In the genomic region with DNA sequence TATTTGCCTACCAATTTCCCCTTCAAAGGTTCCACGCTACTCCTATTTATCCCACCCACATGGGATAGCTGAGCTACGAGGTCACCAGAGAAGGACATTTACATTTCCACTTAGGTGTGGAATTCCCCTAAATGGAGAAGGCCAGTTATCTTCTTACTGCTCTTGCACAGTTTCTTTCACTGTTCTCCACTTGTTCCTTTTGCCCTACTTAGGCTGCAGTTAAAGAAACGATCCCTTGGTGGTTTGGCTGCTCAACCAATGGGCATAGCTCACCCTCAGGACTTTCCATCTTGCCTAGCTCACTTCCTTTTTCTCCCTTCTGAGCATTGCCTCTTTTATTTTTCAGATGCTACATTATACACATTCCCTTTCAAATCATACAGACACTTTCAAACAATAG, we compare ENCODE assay signal across 10 cellular contexts. TPM values are rescaled to one million over a fixed set of nuclear protein-coding genes. Genes with fewer than 3 reads are reported as not detected.
A peak's percentile ranks its signal among the peaks of the same experiment; 100 is the strongest.
DNase-seq lines count a peak whose midpoint lies in the region; ATAC-seq and TF ChIP-seq lines count a peak whose summit lies in the region.
"Had no signal": no experiment of that assay in that cellular context is flagged by ENCODE, and none has a peak within 500 bp of the region (broad histone marks: within the 10 kb centered on the region; RNA-seq: fewer than 3 reads in every experiment).

No MANE protein-coding gene starts in this region.

- H3K27me3 Mint-ChIP-seq in activated naive CD4-positive, alpha-beta T cell treated with anti-CD3 and anti-CD28 coated beads for 36 hours (ENCODE audit: low read depth), result no peaks in the 10 kb centered on the region
- H3K27me3 Mint-ChIP-seq: activated naive CD8-positive, alpha-beta T cell had no signal

- CTCF ChIA-PET in GM10248 (lab: Yijun Ruan, JAX), result interaction anchor here (1.1 to 3.2 kb wide), 4 partner anchors 9 to 21 kb away, joined by 3 to 20 read pairs (median 4); no protein-coding TSS in a partner anchor
- CTCF ChIA-PET in activated naive CD4-positive, alpha-beta T cell treated with anti-CD3 and anti-CD28 coated beads for 36 hours (lab: Charles Lee), result interaction anchor here (2.0 kb wide), 1 partner anchor 42 kb away, joined by 4 read pairs; no protein-coding TSS in a partner anchor

- ATAC-seq in GM21576 (IDR thresholded peaks at IDR 0.05; ENCODE audit: unreplicated experiment), result peak; percentile 68
- ATAC-seq in HG03575 (IDR thresholded peaks at IDR 0.05; ENCODE audit: extremely low read depth, insufficient number of reproducible peaks, low FRiP score, unreplicated experiment), result peak; percentile 59

- H3K36me3 Mint-ChIP-seq in activated naive CD4-positive, alpha-beta T cell treated with anti-CD3 and anti-CD28 coated beads for 36 hours (ENCODE audit: low read depth), result no peaks in the 10 kb centered on the region
- H3K36me3 Mint-ChIP-seq: activated naive CD8-positive, alpha-beta T cell had no signal

- peaks cover 3% of the 10 kb centered on the region for H3K9me3 Mint-ChIP-seq in activated naive CD4-positive, alpha-beta T cell treated with anti-CD3 and anti-CD28 coated beads for 36 hours
- H3K9me3 Mint-ChIP-seq: nephron had no signal

- H3K4me3 ChIP-seq in fibroblast of pulmonary artery (replicated peaks; ENCODE audit: low read depth, low read length), result no peak overlapping the region

- TF ChIP-seq CTCF in GM10248 (IDR thresholded peaks at IDR 0.05; ENCODE audit: control extremely low read depth, extremely low read depth, low read depth, missing control alignments), result no peak
- TF ChIP-seq CTCF in fibroblast of pulmonary artery (IDR thresholded peaks at IDR 0.05; ENCODE audit: low read length, missing control alignments), result no peak

- intact Hi-C loops in activated naive CD4-positive, alpha-beta T cell treated with anti-CD3 and anti-CD28 coated beads for 36 hours (cut with micrococcal nuclease), result no loop called here

- peaks cover 18% of the 10 kb centered on the region for H3K4me1 Mint-ChIP-seq in activated naive CD4-positive, alpha-beta T cell treated with anti-CD3 and anti-CD28 coated beads for 36 hours (ENCODE audit: low read depth)
- H3K4me1 Mint-ChIP-seq: nephron had no signal

- H3K4me3 Mint-ChIP-seq in activated naive CD4-positive, alpha-beta T cell treated with anti-CD3 and anti-CD28 coated beads for 36 hours, result no peak overlapping the region
- H3K4me3 Mint-ChIP-seq: activated naive CD8-positive, alpha-beta T cell; nephron had no signal

- H3K27ac Mint-ChIP-seq in activated naive CD4-positive, alpha-beta T cell treated with anti-CD3 and anti-CD28 coated beads for 36 hours, result no peak overlapping the region
- H3K27ac Mint-ChIP-seq: activated naive CD8-positive, alpha-beta T cell; nephron had no signal

- peak; percentile 16 for DNase-seq in GM10248 (ENCODE audit: extremely low spot score)
- peak; percentile 62 for DNase-seq in fibroblast of pulmonary artery (ENCODE audit: low read depth)
- DNase-seq in NCI-H526 (lab: John Stamatoyannopoulos, UW), result no peak
- DNase-seq in COLO829 (ENCODE audit: low spot score), result no peak
- no peak for DNase-seq in RKO (ENCODE audit: low spot score)
- DNase-seq in activated naive CD4-positive, alpha-beta T cell treated with anti-CD3 and anti-CD28 coated beads for 36 hours, result no peak

- POLR2A ChIA-PET in GM10248 (lab: Yijun Ruan, JAX), result interaction anchor here (1.4 to 3.9 kb wide), 2 partner anchors 9 to 11 kb away, joined by 5 to 23 read pairs; a partner anchor contains a TSS

RNA-seq across cellular contexts. Expression of a gene that starts 11.2 kb away (rescaled TPM):
- 100 to 1,000 TPM in 1 of 2 experiments, 10 to 100 TPM in 1; 97.5 to 101 TPM for total RNA-seq in activated naive CD4-positive, alpha-beta T cell treated with anti-CD3 and anti-CD28 coated beads for 36 hours

Comparison
In these comparisons a context has a peak if more than half of its experiments do, and no peak if none do; other contexts are left out.
1. DNase-seq: peak in GM10248 (single experiment) and fibroblast of pulmonary artery (single experiment); none in NCI-H526 (0 of 2), COLO829 (single experiment), RKO (single experiment) and activated naive CD4-positive, alpha-beta T cell treated with anti-CD3 and anti-CD28 coated beads for 36 hours (single experiment).